ENCODE assay signal across 1 cellular context in genomic region chr5:39395521-39395920, GRCh38.
TF ChIP-seq lines count a peak whose summit lies in the region.

No MANE protein-coding gene starts in this region.

TF ChIP-seq in IMR-90, 13 proteins besides CTCF, POLR2A, EP300 and RAD21:
- TF ChIP-seq CEBPB (IDR thresholded peaks at IDR 0.05; ENCODE audit: low read depth, low read length): peak; percentile 49
- no peak for TF ChIP-seq RFX5 (IDR thresholded peaks at IDR 0.05; ENCODE audit: low read depth, low read length)
